8 cellular contexts compared by ENCODE assay signal in the genomic region with DNA sequence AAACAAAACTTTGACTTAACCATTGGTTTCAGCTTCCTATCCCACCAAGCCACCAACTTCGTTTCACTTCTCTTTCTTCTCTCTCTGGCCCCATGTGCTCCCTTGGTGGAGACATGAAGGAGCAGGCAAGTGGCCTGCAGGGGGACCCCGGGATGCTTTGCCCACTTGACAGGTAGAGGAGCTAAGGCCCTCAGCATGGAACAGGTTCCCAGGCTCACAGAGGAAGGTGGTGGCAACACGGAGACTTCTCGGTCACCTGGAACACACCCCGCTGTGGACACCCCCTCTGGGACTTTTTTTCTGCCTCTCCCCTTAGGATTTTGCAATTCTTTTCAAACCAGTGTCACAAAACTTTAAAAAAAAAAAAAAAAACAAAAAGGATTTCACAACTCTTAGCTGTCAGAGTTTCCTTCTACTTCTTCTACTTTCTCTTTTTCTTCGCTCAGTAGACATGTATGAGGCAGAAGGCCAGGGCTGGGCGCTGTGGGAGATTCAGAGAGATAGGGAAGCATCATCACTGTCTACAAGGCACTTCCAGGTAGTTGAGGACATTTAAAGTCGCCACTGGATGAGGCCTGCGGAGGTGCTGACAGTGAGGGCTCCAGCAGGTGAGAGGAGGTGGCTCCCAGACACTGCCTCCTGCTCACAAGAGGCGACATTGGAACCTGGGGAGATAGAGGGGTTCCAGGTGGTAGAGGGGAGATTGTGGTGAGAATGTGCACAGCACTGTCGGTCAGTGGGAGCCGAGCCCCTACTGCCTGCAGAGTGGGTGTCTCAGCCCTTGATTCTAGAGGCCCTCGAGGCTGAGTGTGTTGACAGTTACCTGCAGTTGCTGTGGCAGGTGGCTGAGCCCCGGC.
DNase-seq lines count a peak whose midpoint lies in the region; ATAC-seq and TF ChIP-seq lines count a peak whose summit lies in the region.

No MANE protein-coding gene starts in this region.

- ATAC-seq in GM18861 (IDR thresholded peaks at IDR 0.05; ENCODE audit: unreplicated experiment): peak; percentile 92
- ATAC-seq in HG02943 (IDR thresholded peaks at IDR 0.05; ENCODE audit: low read depth, unreplicated experiment): peak; percentile 71
- ATAC-seq in heart right ventricle: no peak

- WGBS in heart right ventricle, 2 donors: 73 to 82% methylated on average over 14 of the region's 14 CpGs

- peak; percentile 14; the same call in 1 of the 2 replicates for TF ChIP-seq CTCF in AG10803 (conservative IDR thresholded peaks at IDR 0.05; ENCODE audit: low read length)
- TF ChIP-seq CTCF in OCI-LY3 (IDR thresholded peaks at IDR 0.05; ENCODE audit: low read depth, low read length): peak; percentile 58
- TF ChIP-seq CTCF in heart right ventricle (IDR thresholded peaks at IDR 0.05): peak in 2 of 9 donors; percentile 11 to 33
- no peak for TF ChIP-seq CTCF in vagina (IDR thresholded peaks at IDR 0.05)

- H3K27ac ChIP-seq in OCI-LY3 (ENCODE audit: low read length): no peak overlapping the region
- H3K27ac ChIP-seq in heart right ventricle: peak overlapping the region; percentile 71 to 98 (median 90)
- no peak overlapping the region for H3K27ac ChIP-seq in vagina

- H3K4me3 ChIP-seq in AG10803 (ENCODE audit: low read length) (no peak overlapping the region), OCI-LY3 (ENCODE audit: low read length) (peak overlapping the region; percentile 49), heart right ventricle (no peak overlapping the region), vagina (no peak overlapping the region)

- H3K36me3 ChIP-seq in OCI-LY3 (replicated peaks; ENCODE audit: low read depth, low read length) (no peaks in the 10 kb centered on the region), heart right ventricle (peaks cover 0 to 94% (median 21%) of the 10 kb centered on the region in 9 donors), vagina (peaks cover 0 to 13% of the 10 kb centered on the region in 2 donors)

- peak overlapping the region; percentile 61 for H3K4me2 ChIP-seq in OCI-LY3 (ENCODE audit: low read length)

- H3K27me3 ChIP-seq in OCI-LY3 (ENCODE audit: low read depth, low read length) (peaks cover 93% of the 10 kb centered on the region), heart right ventricle (no peaks in the 10 kb centered on the region), vagina (no peaks in the 10 kb centered on the region)

- DNase-seq in AG10803 (ENCODE audit: low read depth) (no peak), heart right ventricle (no peak), vagina (ENCODE audit: extremely low spot score in 2 of 2) (no peak)
- DNase-seq in activated naive CD4-positive, alpha-beta T cell treated with anti-CD3 and anti-CD28 coated beads, Interleukin-2, amount 50 U/mL, for 16 hours: no peak
- DNase-seq in stimulated activated naive CD4-positive, alpha-beta T cell (lab: John Stamatoyannopoulos, UW): no peak

- TF ChIP-seq POLR2A in vagina (IDR thresholded peaks at IDR 0.05): no peak

- H3K79me2 ChIP-seq in OCI-LY3 (ENCODE audit: low read length): no peaks in the 10 kb centered on the region

- H3K4me1 ChIP-seq in OCI-LY3 (ENCODE audit: low read length) (peaks cover 22% of the 10 kb centered on the region), heart right ventricle (peaks cover 0 to 64% (median 45%) of the 10 kb centered on the region in 9 donors), vagina (no peaks in the 10 kb centered on the region)

- H3K9ac ChIP-seq in OCI-LY3 (ENCODE audit: low read length): no peak overlapping the region

- intact Hi-C loops in heart right ventricle (cut with DNase I) (no loop called here), vagina (cut with DNase I) (no loop called here)

- H2AFZ ChIP-seq in OCI-LY3 (ENCODE audit: low read depth, low read length): no peak overlapping the region

- H4K20me1 ChIP-seq in OCI-LY3 (ENCODE audit: insufficient read depth, low read length): peaks cover 33% of the 10 kb centered on the region

- H3K9me3 ChIP-seq in OCI-LY3 (ENCODE audit: insufficient read depth, low read length) (no peaks in the 10 kb centered on the region), heart right ventricle (no peaks in the 10 kb centered on the region), vagina (no peaks in the 10 kb centered on the region)

Comparison
In these comparisons a context has a peak if more than half of its experiments do, and no peak if none do; other contexts are left out.
1. CTCF ChIP-seq: peak in AG10803 (single experiment) and OCI-LY3 (single experiment); none in vagina (0 of 3).
2. ATAC-seq: peak in GM18861 (single experiment) and HG02943 (single experiment); none in heart right ventricle (0 of 8).
3. H3K27ac ChIP-seq: peak in heart right ventricle (10 of 10); none in OCI-LY3 (single experiment) and vagina (single experiment).